In the genomic region with DNA sequence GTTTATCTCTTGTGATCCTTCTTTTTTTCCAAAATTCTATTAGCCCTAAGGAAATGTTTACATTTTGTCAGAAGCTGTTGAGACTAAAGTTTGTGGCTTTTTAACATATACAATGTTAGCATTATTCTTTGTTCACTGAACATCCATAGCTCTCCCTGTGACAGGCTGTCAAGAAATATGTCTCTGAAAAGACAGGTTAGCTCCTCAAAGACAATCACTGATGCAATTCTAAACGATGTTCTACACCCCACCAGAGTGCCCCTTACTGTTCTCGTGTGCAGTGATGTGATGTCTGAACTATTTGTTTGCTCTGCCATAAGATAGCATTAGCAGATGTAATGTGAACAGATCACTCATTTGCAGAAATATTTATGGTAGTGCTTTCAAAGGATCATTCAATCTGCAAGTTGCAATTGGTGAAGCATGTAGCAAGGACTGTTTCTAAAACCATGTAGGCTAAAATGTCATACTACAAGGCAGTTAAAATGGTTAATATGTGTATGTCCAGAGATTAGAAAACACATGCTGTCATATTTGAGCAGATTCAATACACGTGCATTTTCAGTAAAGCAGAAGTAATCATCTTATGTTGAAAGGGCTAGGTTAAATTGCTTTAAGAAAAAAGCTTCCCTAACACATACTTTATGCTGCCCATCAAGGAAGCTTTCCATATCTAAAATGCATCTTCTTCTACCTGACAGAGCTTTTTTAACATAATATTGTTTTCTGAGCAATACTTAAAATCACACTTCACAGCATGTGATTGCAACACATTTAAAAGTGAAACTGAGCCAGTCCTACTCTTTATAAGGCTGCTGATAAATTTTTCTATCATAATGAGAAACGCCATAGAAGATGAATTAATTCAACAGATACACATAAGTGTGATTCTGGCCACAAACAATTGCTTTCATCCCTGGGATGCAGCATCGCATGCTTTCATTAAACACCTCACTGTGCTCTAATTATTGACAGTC, we compare ENCODE assay signal across 28 cellular contexts.
DNase-seq lines count a peak whose midpoint lies in the region; ATAC-seq, FAIRE-seq and TF ChIP-seq lines count a peak whose summit lies in the region.
"Had no signal": no experiment of that assay in that cellular context is flagged by ENCODE, and none has a peak within 500 bp of the region (broad histone marks: within the 10 kb centered on the region; RNA-seq: fewer than 3 reads in every experiment).

No MANE protein-coding gene starts in this region.

- in situ Hi-C loops in K562 (cut with MboI) = no loop called here

- no peak for TF ChIP-seq POLR2A in K562 (conservative IDR thresholded peaks at IDR 0.05)

- H3K4me2 ChIP-seq in K562 (ENCODE audit: insufficient read depth, low read length) = peak overlapping the region; percentile 58
- H3K4me2 ChIP-seq in osteoblast (ENCODE audit: insufficient read depth, low read length) = peak overlapping the region; percentile 77

- no TSS peak for BruUV-seq in K562 (replicated peaks; lab: Mats Ljungman, UMichigan)

- H3K27me3 ChIP-seq in K562 (ENCODE audit: control insufficient read depth in 2 of 2, insufficient read depth in 2 of 2, low read length in 2 of 2) (no peaks in the 10 kb centered on the region), osteoblast (ENCODE audit: insufficient read depth, low read length) (no peaks in the 10 kb centered on the region)
- H3K27me3 ChIP-seq: body of pancreas, gastrocnemius medialis, left lung, tibial nerve had no signal

- ATAC-seq in K562 = no peak; the same call in 2 of the 3 replicates
- ATAC-seq: body of pancreas, gastrocnemius medialis, left lung, mucosa of descending colon had no signal

- peak overlapping the region in 1 of 2 experiments; percentile 6; a peak in 1 of 4 replicates for H3K9ac ChIP-seq in K562 (ENCODE audit: insufficient read depth in 1 of 2, low read depth in 2 of 2, low read length in 2 of 2)

- no peak overlapping the region for H3K4me3 Mint-ChIP-seq in activated CD4-positive, alpha-beta T cell treated with anti-CD3 and anti-CD28 coated beads, Interleukin-2, amount 10 ng/mL, durations not matched to agents 24 days and 14 days
- H3K4me3 Mint-ChIP-seq: activated CD4-positive, alpha-beta memory T cell treated with anti-CD3 and anti-CD28 coated beads, Interleukin-2, amount 10 ng/mL, durations not matched to agents 7 days and 5 days; activated naive CD4-positive, alpha-beta T cell treated with anti-CD3 and anti-CD28 coated beads, Interleukin-2, amount 50 U/mL, for 24 hours had no signal

- H3K9me3 Mint-ChIP-seq in activated CD4-positive, alpha-beta T cell treated with anti-CD3 and anti-CD28 coated beads, Interleukin-2, amount 10 ng/mL, durations not matched to agents 24 days and 14 days = no peaks in the 10 kb centered on the region
- H3K9me3 Mint-ChIP-seq: activated CD4-positive, alpha-beta memory T cell treated with anti-CD3 and anti-CD28 coated beads, Interleukin-2, amount 10 ng/mL, durations not matched to agents 7 days and 5 days; activated naive CD4-positive, alpha-beta T cell treated with anti-CD3 and anti-CD28 coated beads, Interleukin-2, amount 50 U/mL, for 24 hours had no signal

- no peaks in the 10 kb centered on the region for H4K20me1 ChIP-seq in K562 (replicated peaks; ENCODE audit: control insufficient read depth, insufficient read depth, low read length)
- no peaks in the 10 kb centered on the region for H4K20me1 ChIP-seq in osteoblast (ENCODE audit: insufficient read depth, low read length)

- POLR2A ChIA-PET in K562 (lab: Yijun Ruan, JAX) = interaction anchor here (1.2 kb wide), 1 partner anchor 9 kb away, joined by 3 read pairs; no protein-coding TSS in a partner anchor

- no peaks in the 10 kb centered on the region for H3K9me1 ChIP-seq in K562 (ENCODE audit: control insufficient read depth, insufficient read depth, low read length)

- H3K9me3 ChIP-seq in K562 (replicated peaks; ENCODE audit: control insufficient read depth, insufficient read depth, low read depth, low read length) (no peaks in the 10 kb centered on the region), osteoblast (ENCODE audit: low read depth, low read length) (no peaks in the 10 kb centered on the region)
- H3K9me3 ChIP-seq: body of pancreas, gastrocnemius medialis, left lung, mucosa of descending colon, tibial nerve had no signal

- intact Hi-C loops in K562 (cut with micrococcal nuclease) = loop anchor here (5.0 kb wide), 1 partner anchor 288 kb away; the partner anchor contains the start of gene UBE2E3
- intact Hi-C loops in activated CD4-positive, alpha-beta T cell treated with anti-CD3 and anti-CD28 coated beads, Interleukin-2, amount 10 ng/mL, durations not matched to agents 24 days and 14 days (cut with micrococcal nuclease) = no loop called here

- peaks cover 0 to 8% of the 10 kb centered on the region in 2 experiments; a peak in 1 of 5 replicates for H3K4me1 ChIP-seq in K562 (replicated peaks in 1 of 2; ENCODE audit: control insufficient read depth in 2 of 2, insufficient read depth in 2 of 2, low read length in 2 of 2)
- peaks cover 11% of the 10 kb centered on the region for H3K4me1 ChIP-seq in osteoblast (ENCODE audit: insufficient read depth, low read length)
- H3K4me1 ChIP-seq: body of pancreas, gastrocnemius medialis, left lung had no signal

- no peaks in the 10 kb centered on the region for H3K4me1 Mint-ChIP-seq in activated CD4-positive, alpha-beta T cell treated with anti-CD3 and anti-CD28 coated beads, Interleukin-2, amount 10 ng/mL, durations not matched to agents 24 days and 14 days
- H3K4me1 Mint-ChIP-seq: activated CD4-positive, alpha-beta memory T cell treated with anti-CD3 and anti-CD28 coated beads, Interleukin-2, amount 10 ng/mL, durations not matched to agents 7 days and 5 days; activated naive CD4-positive, alpha-beta T cell treated with anti-CD3 and anti-CD28 coated beads, Interleukin-2, amount 50 U/mL, for 24 hours had no signal

- no peak for TF ChIP-seq RAD21 in K562 (CRISPR knock-in tag; conservative IDR thresholded peaks at IDR 0.05 in 1 of 2, IDR thresholded peaks at IDR 0.05 in 1 of 2)

- H3K27ac ChIP-seq in K562 (ENCODE audit: extremely low read depth, low read depth, low read length) (no peak overlapping the region), osteoblast (ENCODE audit: low read depth, low read length) (no peak overlapping the region)
- H3K27ac ChIP-seq: body of pancreas, C4-2B, gastrocnemius medialis, left lung, tibial nerve had no signal

- 5% methylated on average over 5 of the region's 5 CpGs for WGBS in K562 (ENCODE audit: insufficient coverage, low coverage, missing lambda C conversion rate)

- DNase-seq in NCI-H2171 treated with DMSO at 0.1 percent for 48 hours (lab: John Stamatoyannopoulos, UW) (peak; percentile 64), NCI-H2171 (lab: John Stamatoyannopoulos, UW) (no peak), NCI-H748 treated with DMSO at 0.1 percent for 48 hours (lab: John Stamatoyannopoulos, UW) (peak; percentile 39), K562 (ENCODE audit: extremely low read depth in 1 of 4, low spot score in 3 of 4) (no peak), osteoblast (ENCODE audit: insufficient read length, low spot score, missing footprints) (no peak), RKO (ENCODE audit: low spot score) (no peak)
- no peak for DNase-seq in activated CD4-positive, alpha-beta T cell treated with anti-CD3 and anti-CD28 coated beads, Interleukin-2, amount 10 ng/mL, durations not matched to agents 24 days and 14 days
- no peak for DNase-seq in activated naive CD4-positive, alpha-beta T cell treated with Interleukin-2 at 50 U/mL for 16 hours
- DNase-seq: activated CD4-positive, alpha-beta memory T cell treated with anti-CD3 and anti-CD28 coated beads, Interleukin-2, amount 10 ng/mL, durations not matched to agents 7 days and 5 days; activated T-cell treated with anti-CD3 and anti-CD28 coated beads, Interleukin-2, amount 50 U/mL, for 1 hour; body of pancreas; cortex of kidney; DMS 273 treated with DMSO at 0.1 percent for 48 hours; gastrocnemius medialis; left lung; mucosa of descending colon; NCI-H2029; NCI-H526 treated with DMSO at 0.1 percent for 48 hours; nucleus accumbens; retina; RPMI8226; stimulated activated CD4-positive, alpha-beta T cell treated with anti-CD3 and anti-CD28 coated beads, Interleukin-15, amount 100 ng/mL, for 24 hours; stimulated activated naive CD4-positive, alpha-beta T cell had no signal

- CTCF ChIA-PET in K562 (lab: Yijun Ruan, JAX; ENCODE audit: low intra/inter-chr PET ratio) = no interaction called here

- H2AFZ ChIP-seq in K562 (ENCODE audit: low read depth, low read length) (no peak overlapping the region), osteoblast (ENCODE audit: low read length) (peak overlapping the region; percentile 68)

- H3K79me2 ChIP-seq in K562 (ENCODE audit: control insufficient read depth, insufficient read depth, low read length) (peaks cover 24% of the 10 kb centered on the region), osteoblast (ENCODE audit: insufficient read depth, low read length) (no peaks in the 10 kb centered on the region)

- no peak for TF ChIP-seq EP300 in K562 (IDR thresholded peaks at IDR 0.05; ENCODE audit: low read length)

- no peak for FAIRE-seq in K562 (lab: Jason Lieb, UNC)
- FAIRE-seq: A204.1, endothelial cell of umbilical vein had no signal

- H3K4me3 ChIP-seq in K562 (no peak overlapping the region), osteoblast (ENCODE audit: insufficient read depth, low read length) (peak overlapping the region; percentile 55)
- H3K4me3 ChIP-seq: body of pancreas, gastrocnemius medialis, left lung, mucosa of descending colon, tibial nerve had no signal

- H3K36me3 Mint-ChIP-seq in activated CD4-positive, alpha-beta T cell treated with anti-CD3 and anti-CD28 coated beads, Interleukin-2, amount 10 ng/mL, durations not matched to agents 24 days and 14 days (ENCODE audit: low read depth) = no peaks in the 10 kb centered on the region
- H3K36me3 Mint-ChIP-seq: activated naive CD4-positive, alpha-beta T cell treated with anti-CD3 and anti-CD28 coated beads, Interleukin-2, amount 50 U/mL, for 24 hours had no signal

- no peak for TF ChIP-seq CTCF in K562 (IDR thresholded peaks at IDR 0.05 in 2 of 3, conservative IDR thresholded peaks at IDR 0.05 in 1 of 3; ENCODE audit: insufficient read depth in 2 of 3, low read depth in 1 of 3, low read length in 3 of 3)
- no peak for TF ChIP-seq CTCF in osteoblast (IDR thresholded peaks at IDR 0.05; ENCODE audit: extremely low read depth, low read depth, low read length)

- H3K36me3 ChIP-seq in K562 (ENCODE audit: control insufficient read depth, insufficient read depth, low read length) (no peaks in the 10 kb centered on the region), osteoblast (ENCODE audit: insufficient read depth, low read length) (no peaks in the 10 kb centered on the region)
- H3K36me3 ChIP-seq: gastrocnemius medialis, left lung, tibial nerve had no signal

- no peak overlapping the region for H3K27ac Mint-ChIP-seq in activated CD4-positive, alpha-beta T cell treated with anti-CD3 and anti-CD28 coated beads, Interleukin-2, amount 10 ng/mL, durations not matched to agents 24 days and 14 days
- H3K27ac Mint-ChIP-seq: activated CD4-positive, alpha-beta memory T cell treated with anti-CD3 and anti-CD28 coated beads, Interleukin-2, amount 10 ng/mL, durations not matched to agents 7 days and 5 days; activated naive CD4-positive, alpha-beta T cell treated with anti-CD3 and anti-CD28 coated beads, Interleukin-2, amount 50 U/mL, for 24 hours had no signal

- H3K27me3 Mint-ChIP-seq in activated CD4-positive, alpha-beta T cell treated with anti-CD3 and anti-CD28 coated beads, Interleukin-2, amount 10 ng/mL, durations not matched to agents 24 days and 14 days = peaks cover 3% of the 10 kb centered on the region
- H3K27me3 Mint-ChIP-seq: activated CD4-positive, alpha-beta memory T cell treated with anti-CD3 and anti-CD28 coated beads, Interleukin-2, amount 10 ng/mL, durations not matched to agents 7 days and 5 days; activated naive CD4-positive, alpha-beta T cell treated with anti-CD3 and anti-CD28 coated beads, Interleukin-2, amount 50 U/mL, for 24 hours had no signal

Comparison
In these comparisons a context has a peak if more than half of its experiments do, and no peak if none do; other contexts are left out.
1. DNase-seq: peak in NCI-H2171 treated with DMSO at 0.1 percent for 48 hours (single experiment) and NCI-H748 treated with DMSO at 0.1 percent for 48 hours (single experiment); none in NCI-H2171 (single experiment), K562 (0 of 4), osteoblast (single experiment), activated CD4-positive, alpha-beta T cell treated with anti-CD3 and anti-CD28 coated beads, Interleukin-2, amount 10 ng/mL, durations not matched to agents 24 days and 14 days (single experiment), activated naive CD4-positive, alpha-beta T cell treated with Interleukin-2 at 50 U/mL for 16 hours (single experiment) and RKO (single experiment).